9 cellular contexts compared by ENCODE assay signal in genomic region chr2:193584522-193584938, GRCh38.
DNase-seq lines count a peak whose midpoint lies in the region; ATAC-seq, FAIRE-seq and TF ChIP-seq lines count a peak whose summit lies in the region.
"Had no signal": no experiment of that assay in that cellular context is flagged by ENCODE, and none has a peak within 500 bp of the region (broad histone marks: within the 10 kb centered on the region; RNA-seq: fewer than 3 reads in every experiment).

No MANE protein-coding gene starts in this region.

- H3K4me3 ChIP-seq in SK-N-SH (ENCODE audit: low read depth in 2 of 2, low read length in 1 of 2), result no peak overlapping the region; a peak in 1 of 4 replicates
- H3K4me3 ChIP-seq in kidney (ENCODE audit: low read length in 2 of 2), result no peak overlapping the region
- H3K4me3 ChIP-seq: lower lobe of right lung had no signal

- H3K27ac ChIP-seq in SK-N-SH (ENCODE audit: low read depth in 2 of 2, low read length in 1 of 2) (no peak overlapping the region), kidney (ENCODE audit: low read depth in 2 of 2, low read length in 2 of 2) (no peak overlapping the region)
- H3K27ac ChIP-seq: lower lobe of right lung had no signal

- H3K4me2 ChIP-seq in SK-N-SH, result no peak overlapping the region

- peak; percentile 21 for DNase-seq in DMS53 treated with DMSO at 0.1 percent for 48 hours (lab: John Stamatoyannopoulos, UW; ENCODE audit: unreplicated experiment)
- DNase-seq in SK-N-SH, result peak; percentile 27
- DNase-seq in kidney, result no peak
- no peak for DNase-seq in NCI-H2227 treated with DMSO at 0.1 percent for 48 hours (lab: John Stamatoyannopoulos, UW)
- DNase-seq in activated naive CD4-positive, alpha-beta T cell (lab: John Stamatoyannopoulos, UW), result no peak
- DNase-seq in NCI-H1694 treated with DMSO at 0.1 percent for 48 hours (lab: John Stamatoyannopoulos, UW), result no peak
- DNase-seq: lower lobe of right lung had no signal

- CTCF ChIA-PET in SK-N-SH (lab: Yijun Ruan, JAX), result interaction anchor here (0.6 to 2.4 kb wide), 16 partner anchors 9 to 1772 kb away, joined by 3 to 21 read pairs (median 4); partner anchors contain the start of gene TMEFF2

- no peak for TF ChIP-seq EP300 in SK-N-SH (IDR thresholded peaks at IDR 0.05; ENCODE audit: borderline replicate concordance in 1 of 2, low read depth in 1 of 2, low read length in 1 of 2)

- 0 out of 2 replicates have a peak, but pooled peaks cover 6% of the 10 kb centered on the region for H3K9me3 ChIP-seq in SK-N-SH
- H3K9me3 ChIP-seq in kidney (ENCODE audit: control insufficient read depth in 1 of 2, low read length in 2 of 2), result peaks cover 0 to 4% of the 10 kb centered on the region in 2 donors
- H3K9me3 ChIP-seq: lower lobe of right lung had no signal

- no peak overlapping the region for H3K9ac ChIP-seq in SK-N-SH
- H3K9ac ChIP-seq in kidney (ENCODE audit: low read length in 2 of 2), result no peak overlapping the region

- no peaks in the 10 kb centered on the region for H3K36me3 ChIP-seq in SK-N-SH (replicated peaks in 1 of 2; ENCODE audit: control insufficient read depth in 1 of 2, insufficient read depth in 2 of 2, low read length in 1 of 2)
- H3K36me3 ChIP-seq in kidney (ENCODE audit: control insufficient read depth in 1 of 2, insufficient read depth in 2 of 2, low read length in 2 of 2), result no peaks in the 10 kb centered on the region
- H3K36me3 ChIP-seq: lower lobe of right lung had no signal

- H4K20me1 ChIP-seq in SK-N-SH (ENCODE audit: insufficient read depth), result no peaks in the 10 kb centered on the region

- POLR2A ChIA-PET in SK-N-SH (lab: Yijun Ruan, JAX), result interaction anchor here (1.1 kb wide), 1 partner anchor 835 kb away, joined by 3 read pairs; no protein-coding TSS in a partner anchor

- no peak for FAIRE-seq in kidney (lab: Jason Lieb, UNC)

- no peaks in the 10 kb centered on the region; the same call in 1 of the 2 replicates for H3K79me2 ChIP-seq in SK-N-SH (ENCODE audit: insufficient read depth)

- no peaks in the 10 kb centered on the region; a peak in 1 of 4 replicates for H3K4me1 ChIP-seq in SK-N-SH (ENCODE audit: control insufficient read depth in 1 of 2, insufficient read depth in 2 of 2, low read depth in 1 of 2, low read length in 1 of 2)
- H3K4me1 ChIP-seq in kidney (ENCODE audit: control insufficient read depth in 1 of 2, insufficient read depth in 1 of 2, low read depth in 1 of 2, low read length in 2 of 2), result no peaks in the 10 kb centered on the region
- H3K4me1 ChIP-seq: lower lobe of right lung had no signal

- H3K27me3 ChIP-seq in SK-N-SH (ENCODE audit: insufficient read depth), result no peaks in the 10 kb centered on the region

- peak; percentile 84 for ATAC-seq in GM19467 (IDR thresholded peaks at IDR 0.05; ENCODE audit: unreplicated experiment)
- ATAC-seq in HG03460 (IDR thresholded peaks at IDR 0.05; ENCODE audit: unreplicated experiment), result peak; percentile 85

- peak; percentile 69 for TF ChIP-seq RAD21 in SK-N-SH (IDR thresholded peaks at IDR 0.05; ENCODE audit: low read length)

- H3K9me2 ChIP-seq in SK-N-SH, result no peaks in the 10 kb centered on the region

- no peaks in the 10 kb centered on the region for H3F3A ChIP-seq in SK-N-SH (replicated peaks; ENCODE audit: insufficient read depth)

- no peak overlapping the region for H2AFZ ChIP-seq in SK-N-SH (ENCODE audit: low read depth)

- 33% methylated on average over 1 of the region's 1 CpG for WGBS in SK-N-SH (ENCODE audit: low lambda C conversion rate)

- TF ChIP-seq CTCF in SK-N-SH (IDR thresholded peaks at IDR 0.05) (peak; percentile 50), kidney (IDR thresholded peaks at IDR 0.05; ENCODE audit: borderline replicate concordance, extremely low read depth, insufficient read depth) (peak; percentile 30)

- intact Hi-C loops in kidney (cut with DNase I), result no loop called here

TF ChIP-seq in SK-N-SH, 30 proteins besides CTCF, POLR2A, EP300 and RAD21:
- TF ChIP-seq, protein P1, sequence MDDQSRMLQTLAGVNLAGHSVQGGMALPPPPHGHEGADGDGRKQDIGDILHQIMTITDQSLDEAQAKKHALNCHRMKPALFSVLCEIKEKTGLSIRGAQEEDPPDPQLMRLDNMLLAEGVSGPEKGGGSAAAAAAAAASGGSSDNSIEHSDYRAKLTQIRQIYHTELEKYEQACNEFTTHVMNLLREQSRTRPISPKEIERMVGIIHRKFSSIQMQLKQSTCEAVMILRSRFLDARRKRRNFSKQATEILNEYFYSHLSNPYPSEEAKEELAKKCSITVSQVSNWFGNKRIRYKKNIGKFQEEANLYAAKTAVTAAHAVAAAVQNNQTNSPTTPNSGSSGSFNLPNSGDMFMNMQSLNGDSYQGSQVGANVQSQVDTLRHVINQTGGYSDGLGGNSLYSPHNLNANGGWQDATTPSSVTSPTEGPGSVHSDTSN (IDR thresholded peaks at IDR 0.05), result no peak
- no peak for TF ChIP-seq MXI1 (IDR thresholded peaks at IDR 0.05; ENCODE audit: low read depth, low read length)
- TF ChIP-seq USF1 (IDR thresholded peaks at IDR 0.05; ENCODE audit: borderline replicate concordance, low read depth), result no peak
- TF ChIP-seq, protein P2, sequence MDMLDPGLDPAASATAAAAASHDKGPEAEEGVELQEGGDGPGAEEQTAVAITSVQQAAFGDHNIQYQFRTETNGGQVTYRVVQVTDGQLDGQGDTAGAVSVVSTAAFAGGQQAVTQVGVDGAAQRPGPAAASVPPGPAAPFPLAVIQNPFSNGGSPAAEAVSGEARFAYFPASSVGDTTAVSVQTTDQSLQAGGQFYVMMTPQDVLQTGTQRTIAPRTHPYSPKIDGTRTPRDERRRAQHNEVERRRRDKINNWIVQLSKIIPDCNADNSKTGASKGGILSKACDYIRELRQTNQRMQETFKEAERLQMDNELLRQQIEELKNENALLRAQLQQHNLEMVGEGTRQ (IDR thresholded peaks at IDR 0.05; ENCODE audit: borderline replicate concordance, low read depth, low read length), result no peak
- peak; percentile 56; the same call in 1 of the 2 replicates for TF ChIP-seq SMC3 (IDR thresholded peaks at IDR 0.05; ENCODE audit: low read depth, low read length)
- no peak for TF ChIP-seq CHD2 (IDR thresholded peaks at IDR 0.05; ENCODE audit: low read length, partially characterized antibody)
- TF ChIP-seq NRF1 (IDR thresholded peaks at IDR 0.05; ENCODE audit: low read depth, low read length), result no peak
- no peak for TF ChIP-seq EZH2phosphoT487 (IDR thresholded peaks at IDR 0.05; ENCODE audit: borderline replicate concordance, low read depth)
- TF ChIP-seq MEF2A (IDR thresholded peaks at IDR 0.05; ENCODE audit: borderline replicate concordance, low read depth), result no peak

Comparison
In these comparisons a context has a peak if more than half of its experiments do, and no peak if none do; other contexts are left out.
1. DNase-seq: peak in DMS53 treated with DMSO at 0.1 percent for 48 hours (single experiment) and SK-N-SH (single experiment); none in kidney (single experiment), NCI-H2227 treated with DMSO at 0.1 percent for 48 hours (single experiment), activated naive CD4-positive, alpha-beta T cell (0 of 4) and NCI-H1694 treated with DMSO at 0.1 percent for 48 hours (single experiment).